Comparison of ENCODE assay signal across 1 cellular context in genomic region chr13:59483441-59484116, GRCh38.
TF ChIP-seq lines count a peak whose summit lies in the region.

No MANE protein-coding gene starts in this region.

TF ChIP-seq in SK-N-SH treated with all-trans-retinoic acid at 6 μM for 48 hours, 23 proteins besides CTCF, POLR2A, EP300 and RAD21 (continued from another document):
- TF ChIP-seq ZC3H10 (CRISPR knock-in tag; IDR thresholded peaks at IDR 0.05) (no peak), PATZ1 (CRISPR knock-in tag; IDR thresholded peaks at IDR 0.05; ENCODE audit: borderline replicate concordance) (no peak), ISL1 (CRISPR knock-in tag; IDR thresholded peaks at IDR 0.05) (0 out of 2 replicates have a peak, but pooled peaks have one; percentile 23), ARNTL (CRISPR knock-in tag; IDR thresholded peaks at IDR 0.05; ENCODE audit: borderline replicate concordance, low read depth) (no peak), POU6F1 (CRISPR knock-in tag; IDR thresholded peaks at IDR 0.05; ENCODE audit: borderline replicate concordance, low read depth) (no peak), CSDC2 (CRISPR knock-in tag; IDR thresholded peaks at IDR 0.05) (no peak), ESRRG (CRISPR knock-in tag; IDR thresholded peaks at IDR 0.05) (no peak), GLIS3 (CRISPR knock-in tag; IDR thresholded peaks at IDR 0.05) (no peak), SNAI2 (CRISPR knock-in tag; IDR thresholded peaks at IDR 0.05) (no peak), BACH2 (CRISPR knock-in tag; IDR thresholded peaks at IDR 0.05; ENCODE audit: borderline replicate concordance) (no peak), CSRNP3 (CRISPR knock-in tag; IDR thresholded peaks at IDR 0.05) (no peak), ZFP30 (CRISPR knock-in tag; IDR thresholded peaks at IDR 0.05) (no peak), TOX (CRISPR knock-in tag; IDR thresholded peaks at IDR 0.05; ENCODE audit: borderline replicate concordance) (no peak), OSR1 (CRISPR knock-in tag; IDR thresholded peaks at IDR 0.05) (no peak), RARB (CRISPR knock-in tag; IDR thresholded peaks at IDR 0.05) (no peak), TSHZ2 (CRISPR knock-in tag; IDR thresholded peaks at IDR 0.05) (peak; percentile 48; the same call in 1 of the 2 replicates), ZFP3 (CRISPR knock-in tag; IDR thresholded peaks at IDR 0.05) (0 out of 2 replicates have a peak, but pooled peaks have one; percentile 26), ZNF70 (CRISPR knock-in tag; IDR thresholded peaks at IDR 0.05) (no peak)
